Comparison of ENCODE assay signal across 19 cellular contexts in genomic region chr5:83059341-83059740, GRCh38. TPM values are rescaled to one million over a fixed set of nuclear protein-coding genes. Genes with fewer than 3 reads are reported as not detected.
DNase-seq lines count a peak whose midpoint lies in the region; ATAC-seq and TF ChIP-seq lines count a peak whose summit lies in the region.
"Had no signal": no experiment of that assay in that cellular context is flagged by ENCODE, and none has a peak within 500 bp of the region (broad histone marks: within the 10 kb centered on the region; RNA-seq: fewer than 3 reads in every experiment).

No MANE protein-coding gene starts in this region.

- no peak for TF ChIP-seq POLR2A in right lobe of liver (IDR thresholded peaks at IDR 0.05)

- H3K27ac Mint-ChIP-seq in brain: peak overlapping the region in 3 of 5 experiments; percentile 6 to 83 (median 35)

- no peak overlapping the region for H3K27ac ChIP-seq in BLaER1 treated with 17β-estradiol and CSF1 and Interleukin-3, amounts not matched to agents 10 nM and 100 nM
- H3K27ac ChIP-seq in right lobe of liver (no peak overlapping the region), colonic mucosa (no peak overlapping the region)

- H3K4me1 ChIP-seq in BLaER1 treated with 17β-estradiol and CSF1 and Interleukin-3, amounts not matched to agents 10 nM and 100 nM: peaks cover 6 to 15% (median 13%) of the 10 kb centered on the region in 10 experiments; a peak in 19 of 20 replicates
- H3K4me1 ChIP-seq in right lobe of liver (no peaks in the 10 kb centered on the region), colonic mucosa (no peaks in the 10 kb centered on the region)

- intact Hi-C loops in right lobe of liver (cut with DNase I) (no loop called here), colonic mucosa (cut with DNase I) (no loop called here)

- H3K9me3 Mint-ChIP-seq in brain: no peaks in the 10 kb centered on the region
- H3K9me3 Mint-ChIP-seq: CD4-positive, CD25-positive, alpha-beta regulatory T cell had no signal

- H3K4me2 ChIP-seq in BLaER1 treated with 17β-estradiol and CSF1 and Interleukin-3, amounts not matched to agents 10 nM and 100 nM: peak overlapping the region in 8 of 11 experiments; percentile 6 to 46 (median 22); a peak in 11 of 22 replicates

- 72% methylated on average over 2 of the region's 2 CpGs for WGBS in right lobe of liver (ENCODE audit: insufficient coverage, low coverage, low lambda C conversion rate, missing lambda C conversion rate)

- H3K27me3 Mint-ChIP-seq in brain: no peaks in the 10 kb centered on the region
- H3K27me3 Mint-ChIP-seq: CD4-positive, CD25-positive, alpha-beta regulatory T cell had no signal

- H3K36me3 ChIP-seq in BLaER1 treated with 17β-estradiol and CSF1 and Interleukin-3, amounts not matched to agents 10 nM and 100 nM: peaks cover 71 to 99% (median 83%) of the 10 kb centered on the region in 11 experiments
- H3K36me3 ChIP-seq in right lobe of liver: peaks cover 0 to 2% (median 0%) of the 10 kb centered on the region in 4 donors
- H3K36me3 ChIP-seq in colonic mucosa: no peaks in the 10 kb centered on the region

- ATAC-seq in GM18498 (IDR thresholded peaks at IDR 0.05; ENCODE audit: unreplicated experiment) (peak; percentile 53), HG03432 (IDR thresholded peaks at IDR 0.05; ENCODE audit: unreplicated experiment) (peak; percentile 62), right lobe of liver (no peak), HG03460 (IDR thresholded peaks at IDR 0.05; ENCODE audit: unreplicated experiment) (no peak)
- ATAC-seq: K562, Panc1 had no signal

- H3K36me3 Mint-ChIP-seq in brain: peaks cover 56% of the 10 kb centered on the region

- no peak overlapping the region for H3K9ac ChIP-seq in BLaER1 treated with 17β-estradiol and CSF1 and Interleukin-3, amounts not matched to agents 10 nM and 100 nM
- H3K9ac ChIP-seq in colonic mucosa (ENCODE audit: low read depth in 2 of 2, low read length in 2 of 2): no peak overlapping the region

- no peak overlapping the region for H3K4me3 Mint-ChIP-seq in brain

- DNase-seq in right lobe of liver: no peak
- no peak for DNase-seq in colonic mucosa
- no peak for DNase-seq in NCI-H226
- DNase-seq: ACHN; AML-193; CD4-positive, CD25-positive, alpha-beta regulatory T cell; DMS53; NCI-H1048; NCI-H1436 treated with DMSO at 0.1 percent for 48 hours; NCI-H2029 treated with DMSO at 0.1 percent for 48 hours; NCI-H510A treated with DMSO at 0.1 percent for 48 hours; T-helper 1 cell had no signal

- peaks cover 0 to 10% (median 4%) of the 10 kb centered on the region in 11 experiments; a peak in 2 of 22 replicates for H3K9me3 ChIP-seq in BLaER1 treated with 17β-estradiol and CSF1 and Interleukin-3, amounts not matched to agents 10 nM and 100 nM (replicated peaks in 1 of 11)
- no peaks in the 10 kb centered on the region for H3K9me3 ChIP-seq in right lobe of liver
- H3K9me3 ChIP-seq in colonic mucosa: no peaks in the 10 kb centered on the region

- H3K27me3 ChIP-seq in BLaER1 treated with 17β-estradiol and CSF1 and Interleukin-3, amounts not matched to agents 10 nM and 100 nM: no peaks in the 10 kb centered on the region
- H3K27me3 ChIP-seq in right lobe of liver: no peaks in the 10 kb centered on the region
- H3K27me3 ChIP-seq in colonic mucosa: no peaks in the 10 kb centered on the region

- H3K4me1 Mint-ChIP-seq in brain: peaks cover 29% of the 10 kb centered on the region

- H4K20me1 ChIP-seq in BLaER1 treated with 17β-estradiol and CSF1 and Interleukin-3, amounts not matched to agents 10 nM and 100 nM: peaks cover 0 to 78% (median 14%) of the 10 kb centered on the region in 11 experiments; a peak in 11 of 22 replicates

- no peak for TF ChIP-seq CTCF in brain (conservative IDR thresholded peaks at IDR 0.05)
- no peak for TF ChIP-seq CTCF in right lobe of liver (IDR thresholded peaks at IDR 0.05)
- TF ChIP-seq CTCF in colonic mucosa (IDR thresholded peaks at IDR 0.05): no peak

- no peak overlapping the region for H3K4me3 ChIP-seq in BLaER1 treated with 17β-estradiol and CSF1 and Interleukin-3, amounts not matched to agents 10 nM and 100 nM
- H3K4me3 ChIP-seq in right lobe of liver (no peak overlapping the region), colonic mucosa (no peak overlapping the region)
- H3K4me3 ChIP-seq: K562 had no signal

RNA-seq across cellular contexts. Expression of gene TMEM167A, which starts 17.9 kb away (rescaled TPM):
- polyA plus RNA-seq in brain (ENCODE audit: insufficient read depth, low read depth, low replicate concordance): 19.3 TPM
- 10 to 100 TPM; 22.4 to 48.4 (median 39.0) TPM for total RNA-seq in right lobe of liver
- total RNA-seq in colonic mucosa: 100 to 1,000 TPM in 1 of 2 donors, 10 to 100 TPM in 1; 89.4 to 114 TPM

RNA-seq across cellular contexts. Expression of gene XRCC4, which starts 18.0 kb away (rescaled TPM):
- polyA plus RNA-seq in brain (ENCODE audit: insufficient read depth, low read depth, low replicate concordance): 2.5 TPM
- total RNA-seq in right lobe of liver (1 to 10 TPM; 1.6 to 4.8 (median 2.5) TPM), colonic mucosa (1 to 10 TPM; 5.7 to 8.7 TPM)

Comparison
In these comparisons a context has a peak if more than half of its experiments do, and no peak if none do; other contexts are left out.
1. ATAC-seq: peak in GM18498 (single experiment) and HG03432 (single experiment); none in right lobe of liver (0 of 4) and HG03460 (single experiment).